ENCODE assay signal across 1 cellular context in genomic region chr5:135930949-135931295, GRCh38.
TF ChIP-seq lines count a peak whose summit lies in the region.

No MANE protein-coding gene starts in this region.

TF ChIP-seq in SK-N-SH treated with all-trans-retinoic acid at 6 μM for 48 hours, 23 proteins besides CTCF, POLR2A, EP300 and RAD21 (continued from another document):
- no peak for TF ChIP-seq OSR1 (CRISPR knock-in tag; IDR thresholded peaks at IDR 0.05)
TF ChIP-seq in SK-N-SH treated with all-trans-retinoic acid at 6 μM for 48 hours: peak in this region for 0.
